8 cellular contexts compared by ENCODE assay signal in the genomic region with DNA sequence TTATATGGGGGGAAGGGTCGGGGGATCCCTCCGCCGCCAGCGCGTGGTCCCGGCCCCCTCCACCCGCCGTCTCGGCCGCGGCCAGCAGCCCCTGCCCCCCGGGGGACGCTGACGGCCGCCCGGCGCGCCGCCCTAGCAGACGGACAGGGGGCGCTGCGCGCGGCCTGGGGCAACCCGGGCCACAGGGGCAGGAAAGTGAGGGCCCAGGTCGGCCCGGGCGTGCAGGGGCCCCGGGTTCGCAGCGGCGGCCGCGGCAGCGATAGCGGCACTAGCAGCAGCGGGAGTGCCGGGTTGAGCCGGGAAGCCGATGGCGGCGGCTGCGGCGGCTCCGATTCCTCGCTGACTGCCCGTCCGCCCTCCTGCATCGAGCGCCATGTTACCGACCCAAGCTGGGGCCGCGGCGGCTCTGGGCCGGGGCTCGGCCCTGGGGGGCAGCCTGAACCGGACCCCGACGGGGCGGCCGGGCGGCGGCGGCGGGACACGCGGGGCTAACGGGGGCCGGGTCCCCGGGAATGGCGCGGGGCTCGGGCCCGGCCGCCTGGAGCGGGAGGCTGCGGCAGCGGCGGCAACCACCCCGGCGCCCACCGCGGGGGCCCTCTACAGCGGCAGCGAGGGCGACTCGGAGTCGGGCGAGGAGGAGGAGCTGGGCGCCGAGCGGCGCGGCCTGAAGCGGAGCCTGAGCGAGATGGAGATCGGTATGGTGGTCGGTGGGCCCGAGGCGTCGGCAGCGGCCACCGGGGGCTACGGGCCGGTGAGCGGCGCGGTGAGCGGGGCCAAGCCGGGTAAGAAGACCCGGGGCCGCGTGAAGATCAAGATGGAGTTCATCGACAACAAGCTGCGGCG. TPM values are rescaled to one million over a fixed set of nuclear protein-coding genes. Genes with fewer than 3 reads are reported as not detected.
DNase-seq lines count a peak whose midpoint lies in the region; ATAC-seq, FAIRE-seq and TF ChIP-seq lines count a peak whose summit lies in the region.

No MANE protein-coding gene starts in this region.

- H3K9me3 Mint-ChIP-seq in activated B cell treated with CpG ODN at 0.5 μM for 24 hours (no peaks in the 10 kb centered on the region), nephron (no peaks in the 10 kb centered on the region)

- WGBS in H1 (ENCODE audit: extremely low coverage in 1 of 2, insufficient coverage in 1 of 2, insufficient read length in 1 of 2, insufficient replicate concordance in 2 of 2, low coverage in 1 of 2, low lambda C conversion rate in 2 of 2, missing lambda C conversion rate in 1 of 2), 2 experiments = 1% methylated on average over 41 of the region's 116 CpGs; no CpG with 5 or more reads in 1 of the 2 experiments

- peak; percentile 92 for DNase-seq in activated B cell treated with CpG ODN at 0.5 μM for 24 hours
- DNase-seq in H1 (ENCODE audit: low read depth in 1 of 2, low spot score in 2 of 2) = peak in 1 of 2 experiments; percentile 64
- DNase-seq in NCI-H345 treated with DMSO at 0.1 percent for 48 hours (lab: John Stamatoyannopoulos, UW; ENCODE audit: unreplicated experiment) = no peak
- no peak for DNase-seq in NCI-H510A (lab: John Stamatoyannopoulos, UW)

- H3K9ac ChIP-seq in BLaER1 = peak overlapping the region; percentile 93
- peak overlapping the region; percentile 74 to 99 (median 92) for H3K9ac ChIP-seq in H1 (replicated peaks in 1 of 4; ENCODE audit: extremely low read depth in 1 of 4, low read depth in 3 of 4, low read length in 3 of 4)

- H4K20me1 ChIP-seq in BLaER1 (peaks cover 46% of the 10 kb centered on the region), H1 (replicated peaks in 1 of 2; ENCODE audit: control insufficient read depth in 1 of 2, insufficient read depth in 2 of 2, low read length in 2 of 2) (peaks cover 13 to 27% of the 10 kb centered on the region in 2 experiments)

- no peak overlapping the region for H2AK5ac ChIP-seq in H1 (ENCODE audit: low read depth, low read length)

- peaks cover 16% of the 10 kb centered on the region for H3K36me3 ChIP-seq in BLaER1
- H3K36me3 ChIP-seq in H1 (ENCODE audit: control insufficient read depth in 2 of 4, insufficient read depth in 4 of 4, low read length in 3 of 4) = peaks cover 11 to 16% (median 13%) of the 10 kb centered on the region in 4 experiments

- H3K14ac ChIP-seq in H1 (ENCODE audit: insufficient read length) = no peak overlapping the region

- no peaks in the 10 kb centered on the region for H3K9me3 ChIP-seq in BLaER1
- H3K9me3 ChIP-seq in H1 (ENCODE audit: insufficient read depth in 2 of 2, low read depth in 1 of 2, low read length in 1 of 2) = no peaks in the 10 kb centered on the region

- H3K4me2 ChIP-seq in BLaER1 = peak overlapping the region; percentile 96
- peak overlapping the region; percentile 93 to 97 for H3K4me2 ChIP-seq in H1 (ENCODE audit: insufficient read depth in 1 of 2, low read depth in 2 of 2, low read length in 2 of 2)

- no peak overlapping the region for H4K5ac ChIP-seq in H1 (ENCODE audit: insufficient read length, low read depth, low read length)

- H3K27ac Mint-ChIP-seq in activated B cell treated with CpG ODN at 0.5 μM for 24 hours (peak overlapping the region; percentile 91), nephron (peak overlapping the region; percentile 88 to 97 (median 95))

- H2BK12ac ChIP-seq in H1 (ENCODE audit: low read depth, low read length) = no peak overlapping the region

- H3K18ac ChIP-seq in H1 (ENCODE audit: extremely low read depth, low read length) = peak overlapping the region; percentile 63; the same call in 1 of the 2 replicates

- H3K27me3 Mint-ChIP-seq in activated B cell treated with CpG ODN at 0.5 μM for 24 hours (no peaks in the 10 kb centered on the region), nephron (ENCODE audit: low read depth) (peaks cover 4% of the 10 kb centered on the region)

- no peak overlapping the region for H2AFZ ChIP-seq in H1 (ENCODE audit: low read length)

- POLR2A ChIA-PET in activated B cell treated with CpG ODN at 0.5 μM for 24 hours (lab: Charles Lee) = interaction anchor here (1.0 to 3.6 kb wide), 11 partner anchors 10 to 339 kb away, joined by 3 to 35 read pairs (median 5); a partner anchor contains a TSS
- POLR2A ChIA-PET in H1 (lab: Charles Lee; ENCODE audit: partially characterized antibody) = interaction anchor here (0.6 to 4.9 kb wide), 21 partner anchors 10 to 332 kb away, joined by 3 to 30 read pairs (median 5); a partner anchor contains a TSS

- H3K27me3 ChIP-seq in BLaER1 (no peaks in the 10 kb centered on the region), H1 (replicated peaks in 1 of 4; ENCODE audit: control insufficient read depth in 3 of 4, extremely low read depth in 1 of 4, insufficient read depth in 3 of 4, low read length in 3 of 4) (peaks cover 0 to 6% (median 2%) of the 10 kb centered on the region in 4 experiments; a peak in 3 of 7 replicates)

- no peak for FAIRE-seq in H1 (lab: Jason Lieb, UNC)

- no peak overlapping the region for H3K56ac ChIP-seq in H1 (replicated peaks; ENCODE audit: insufficient read length, low read depth, low read length)

- in situ Hi-C loops in GM18951 (cut with MboI; ENCODE audit: low sequenced_read_pairs, unreplicated experiment) = no loop called here

- no peak overlapping the region for H3K4ac ChIP-seq in H1 (replicated peaks; ENCODE audit: insufficient read length, low read depth, low read length)

- intact Hi-C loops in activated B cell treated with CpG ODN at 0.5 μM for 24 hours (cut with micrococcal nuclease) = loop anchor here (1.0 to 5.0 kb wide), 14 partner anchors 53 to 1091 kb away; a partner anchor contains a TSS

- H4K8ac ChIP-seq in H1 (ENCODE audit: extremely low read depth, insufficient read depth, low read length) = peak overlapping the region; percentile 95

- TF ChIP-seq POLR2A in GM18951 (IDR thresholded peaks at IDR 0.05; ENCODE audit: extremely low read depth, insufficient read depth, insufficient read length) = peak; percentile 67
- peak in 1 of 2 experiments; percentile 9; a peak in 1 of 3 replicates for TF ChIP-seq POLR2A in H1 (IDR thresholded peaks at IDR 0.05; ENCODE audit: control extremely low read depth in 1 of 2, low read depth in 2 of 2, low read length in 2 of 2)

- ATAC-seq in HG03159 (IDR thresholded peaks at IDR 0.05; ENCODE audit: unreplicated experiment) (peak; percentile 33), activated B cell treated with CpG ODN at 0.5 μM for 24 hours (ENCODE audit: low read depth) (peak; percentile 0)

- no peak overlapping the region for H2BK20ac ChIP-seq in H1 (ENCODE audit: low read length)

- peaks cover 0 to 28% of the 10 kb centered on the region in 2 experiments; a peak in 2 of 4 replicates for H3K79me2 ChIP-seq in H1 (ENCODE audit: control insufficient read depth in 1 of 2, insufficient read depth in 2 of 2, low read length in 2 of 2)

- no peak overlapping the region for H3K23ac ChIP-seq in H1 (ENCODE audit: insufficient read length)

- H3K36me3 Mint-ChIP-seq in activated B cell treated with CpG ODN at 0.5 μM for 24 hours (ENCODE audit: low read depth) (peaks cover 30% of the 10 kb centered on the region), nephron (ENCODE audit: low read depth) (peaks cover 15% of the 10 kb centered on the region)

- peak in 1 of 2 experiments; percentile 51; a peak in 2 of 4 replicates for TF ChIP-seq RAD21 in H1 (IDR thresholded peaks at IDR 0.05 in 1 of 2, conservative IDR thresholded peaks at IDR 0.05 in 1 of 2; ENCODE audit: low read depth in 2 of 2, low read length in 2 of 2)

- H2BK120ac ChIP-seq in H1 (replicated peaks; ENCODE audit: low read depth, low read length) = no peak overlapping the region

- peak in 1 of 2 experiments; percentile 86; a peak in 2 of 3 replicates for TF ChIP-seq EP300 in H1 (IDR thresholded peaks at IDR 0.05; ENCODE audit: borderline replicate concordance in 1 of 2, low read depth in 2 of 2, low read length in 2 of 2)

- peak overlapping the region; percentile 94 for H3K4me3 Mint-ChIP-seq in activated B cell treated with CpG ODN at 0.5 μM for 24 hours
- H3K4me3 Mint-ChIP-seq in nephron = peak overlapping the region; percentile 94 to 95 (median 95)

- peak overlapping the region; percentile 32 for H4K91ac ChIP-seq in H1 (replicated peaks; ENCODE audit: insufficient read length, low read length)

- peak overlapping the region; percentile 57; the same call in 1 of the 2 replicates for H2BK5ac ChIP-seq in H1 (ENCODE audit: low read depth, low read length)

- peaks cover 3% of the 10 kb centered on the region; the same call in 1 of the 2 replicates for H3K79me1 ChIP-seq in H1 (ENCODE audit: low read depth, low read length)

- CTCF ChIA-PET in activated B cell treated with CpG ODN at 0.5 μM for 24 hours (lab: Charles Lee) = interaction anchor here (1.7 to 2.0 kb wide), 2 partner anchors 10 to 58 kb away, joined by 5 to 8 read pairs; a partner anchor contains a TSS
- CTCF ChIA-PET in H1 (lab: Charles Lee; ENCODE audit: partially characterized antibody) = interaction anchor here (0.5 to 1.5 kb wide), 6 partner anchors 9 to 212 kb away, joined by 3 to 4 read pairs (median 3); no protein-coding TSS in a partner anchor

- H3K4me1 ChIP-seq in BLaER1 (peaks cover 41% of the 10 kb centered on the region), H1 (replicated peaks in 1 of 4; ENCODE audit: control insufficient read depth in 3 of 4, insufficient read depth in 4 of 4, low read length in 3 of 4) (peaks cover 9 to 17% (median 11%) of the 10 kb centered on the region in 4 experiments)

- peaks cover 14% of the 10 kb centered on the region for H3K23me2 ChIP-seq in H1 (ENCODE audit: low read depth, low read length)

- TF ChIP-seq CTCF in activated B cell treated with CpG ODN at 0.5 μM for 24 hours (IDR thresholded peaks at IDR 0.05) (no peak), H1 (IDR thresholded peaks at IDR 0.05; ENCODE audit: control extremely low read depth in 1 of 3, insufficient read depth in 1 of 3, low read depth in 1 of 3, low read length in 3 of 3) (peak in 2 of 3 experiments; percentile 56 to 80; a peak in 3 of 4 replicates), nephron (IDR thresholded peaks at IDR 0.05; ENCODE audit: unreplicated experiment in 3 of 3) (peak; percentile 75 to 84 (median 82))

- H3K27ac ChIP-seq in BLaER1 (peak overlapping the region; percentile 97), H1 (ENCODE audit: low read depth, low read length) (peak overlapping the region; percentile 94)

- H3K4me3 ChIP-seq in BLaER1 = peak overlapping the region; percentile 97
- peak overlapping the region; percentile 64 to 93 (median 82) for H3K4me3 ChIP-seq in H1 (ENCODE audit: extremely low read depth in 1 of 4, insufficient read depth in 2 of 4, low read depth in 3 of 4, low read length in 4 of 4)

- H2BK15ac ChIP-seq in H1 (ENCODE audit: low read length) = no peak overlapping the region

- peaks cover 48% of the 10 kb centered on the region for H3K4me1 Mint-ChIP-seq in activated B cell treated with CpG ODN at 0.5 μM for 24 hours
- peaks cover 29% of the 10 kb centered on the region for H3K4me1 Mint-ChIP-seq in nephron

RNA-seq across cellular contexts. Expression of a gene that starts 0.4 kb away (rescaled TPM):
- 35.9 and 37.8 TPM in 2 replicates for total RNA-seq in activated B cell treated with CpG ODN at 0.5 μM for 24 hours
- total RNA-seq in H1 (2021; fragmentation: NEBNext Ultra II Directional; extraction: Animal tissue kit (Norgen Biotek cat#: 25700)) = 49.0 and 52.7 TPM in 2 replicates
- polyA plus RNA-seq in H1 (2011; rRNA removed) = 69.5 and 88.6 TPM in 2 replicates
- 68.1 TPM for polyA plus RNA-seq in H1 (2011; cell fraction: cytosol; rRNA removed)
- 63.0 TPM for polyA plus RNA-seq in H1 (2011; cell fraction: nucleus; rRNA removed)
- polyA plus RNA-seq in H1 (2012, experiment 1 of 2) = 34.5 to 42.5 TPM (median 42.0 TPM) in 4 replicates
- polyA plus RNA-seq in H1 (2012, experiment 2 of 2) = 41.2 TPM
- polyA plus RNA-seq in H1 (2013, experiment 1 of 2) = 30.6 TPM
- polyA plus RNA-seq in H1 (2013, experiment 2 of 2) = 31.1 TPM
- 46.3 and 46.8 TPM in 2 replicates for polyA minus RNA-seq in H1 (2011; rRNA and poly(A)+ RNA removed)
- polyA minus RNA-seq in H1 (2011; cell fraction: cytosol; rRNA and poly(A)+ RNA removed) = 33.1 TPM
- 24.0 TPM for polyA minus RNA-seq in H1 (2011; cell fraction: nucleus; rRNA and poly(A)+ RNA removed)

RNA-seq across cellular contexts. Expression of a gene that starts 10.5 kb away (rescaled TPM):
- total RNA-seq in activated B cell treated with CpG ODN at 0.5 μM for 24 hours = 69.2 and 70.8 TPM in 2 replicates
- 9.8 and 10.5 TPM in 2 replicates for total RNA-seq in H1 (2021; fragmentation: NEBNext Ultra II Directional; extraction: Animal tissue kit (Norgen Biotek cat#: 25700))
- 7.7 and 10.2 TPM in 2 replicates for polyA plus RNA-seq in H1 (2011; rRNA removed)
- polyA plus RNA-seq in H1 (2011; cell fraction: cytosol; rRNA removed) = 8.3 TPM
- 43.8 TPM for polyA plus RNA-seq in H1 (2011; cell fraction: nucleus; rRNA removed)
- polyA plus RNA-seq in H1 (2012, experiment 1 of 2) = 7.7 to 17.5 TPM (median 14.2 TPM) in 4 replicates
- 4.2 TPM for polyA plus RNA-seq in H1 (2012, experiment 2 of 2)
- 4.2 TPM for polyA plus RNA-seq in H1 (2013, experiment 1 of 2)
- 4.8 TPM for polyA plus RNA-seq in H1 (2013, experiment 2 of 2)
- polyA minus RNA-seq in H1 (2011; rRNA and poly(A)+ RNA removed) = 11.3 and 13.2 TPM in 2 replicates
- polyA minus RNA-seq in H1 (2011; cell fraction: cytosol; rRNA and poly(A)+ RNA removed) = 5.1 TPM
- 13.7 TPM for polyA minus RNA-seq in H1 (2011; cell fraction: nucleus; rRNA and poly(A)+ RNA removed)

RNA-seq across cellular contexts. Expression of a gene that starts 57.8 kb away (rescaled TPM):
- total RNA-seq in activated B cell treated with CpG ODN at 0.5 μM for 24 hours = 56.7 and 57.5 TPM in 2 replicates
- 33.9 and 37.2 TPM in 2 replicates for total RNA-seq in H1 (2021; fragmentation: NEBNext Ultra II Directional; extraction: Animal tissue kit (Norgen Biotek cat#: 25700))
- 134 and 168 TPM in 2 replicates for polyA plus RNA-seq in H1 (2011; rRNA removed)
- 125 TPM for polyA plus RNA-seq in H1 (2011; cell fraction: cytosol; rRNA removed)
- 70.6 TPM for polyA plus RNA-seq in H1 (2011; cell fraction: nucleus; rRNA removed)
- polyA plus RNA-seq in H1 (2012, experiment 1 of 2) = 48.8 to 75.5 TPM (median 71.2 TPM) in 4 replicates
- polyA plus RNA-seq in H1 (2012, experiment 2 of 2) = 54.9 TPM
- 53.9 TPM for polyA plus RNA-seq in H1 (2013, experiment 1 of 2)
- polyA plus RNA-seq in H1 (2013, experiment 2 of 2) = 54.5 TPM
- polyA minus RNA-seq in H1 (2011; rRNA and poly(A)+ RNA removed) = 7.8 and 8.3 TPM in 2 replicates
- 11.4 TPM for polyA minus RNA-seq in H1 (2011; cell fraction: cytosol; rRNA and poly(A)+ RNA removed)
- polyA minus RNA-seq in H1 (2011; cell fraction: nucleus; rRNA and poly(A)+ RNA removed) = 24.6 TPM
